Comparison of ENCODE assay signal across 34 cellular contexts in the genomic region with DNA sequence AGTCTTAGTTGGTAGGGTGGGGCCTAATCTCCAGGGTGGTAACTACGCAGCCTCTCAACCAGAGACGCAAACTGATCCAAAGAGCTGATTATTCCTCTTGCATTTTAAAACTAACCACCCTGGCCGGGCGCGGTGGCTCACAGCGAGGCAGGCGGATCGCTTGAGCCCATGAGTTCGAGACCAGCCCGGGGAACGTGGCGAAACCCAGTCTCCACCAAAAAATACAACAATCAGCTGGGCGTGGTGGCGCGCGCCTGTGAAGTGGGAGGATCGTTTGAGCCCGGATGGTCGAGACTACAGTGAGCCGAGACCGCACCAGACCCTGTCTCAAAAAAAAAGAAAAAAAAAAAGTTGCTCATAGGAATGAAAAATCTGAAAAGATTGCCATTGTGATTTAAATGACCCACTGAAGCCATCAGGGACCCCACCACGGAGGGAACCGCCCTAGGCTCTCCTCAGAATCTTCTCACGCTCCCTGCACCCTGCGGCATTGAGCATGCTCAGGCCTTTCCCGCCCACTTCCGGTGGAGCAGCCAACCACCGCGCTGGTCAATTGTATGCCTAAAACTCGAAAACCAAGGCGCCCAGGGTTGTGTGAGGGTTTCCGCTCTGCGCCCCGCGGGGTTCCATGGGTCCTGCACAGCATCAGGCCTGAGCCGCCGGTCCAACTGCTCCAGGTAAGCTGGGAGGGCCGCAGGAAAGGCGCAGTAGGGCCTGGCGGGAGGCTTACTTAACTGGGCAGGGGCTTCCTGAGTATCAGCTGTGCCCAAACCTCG. TPM values are rescaled to one million over a fixed set of nuclear protein-coding genes. Genes with fewer than 3 reads are reported as not detected.
"Had no signal": no experiment of that assay in that cellular context is flagged by ENCODE, and none has a peak within 500 bp of the region (broad histone marks: within the 10 kb centered on the region; RNA-seq: fewer than 3 reads in every experiment).

A gene (plus strand): TSS at position 564 of the 776 bp plus-strand sequence. CDS start 8,074 bp downstream, outside the sequence.

- H3K27me3 ChIP-seq: left lung, neutrophil, spleen, suprapubic skin, tibial nerve, upper lobe of left lung, vagina had no signal

- H3K36me3 ChIP-seq: left lung, lower lobe of right lung, neutrophil, spleen, suprapubic skin, tibial nerve, upper lobe of left lung, vagina had no signal

- H3K9me3 Mint-ChIP-seq: naive thymus-derived CD8-positive, alpha-beta T cell; nephron; neural crest cell; stimulated activated effector memory CD8-positive, alpha-beta T cell treated with anti-CD3 and anti-CD28 coated beads, Interleukin-12 subunit alpha, Interleukin-12 subunit beta, amount 100 ng/mL, for 72 hours; stimulated activated naive CD8-positive, alpha-beta T cell treated with anti-CD3 and anti-CD28 coated beads, Interleukin-15, Interleukin-2, amounts not matched to agents 100 ng/mL and 50 ng/mL, for 24 hours had no signal

- DNase-seq: hippocampal formation; kidney glomerular epithelial cell; left cardiac atrium; left lung; lower lobe of right lung; mammary epithelial cell; mesenchymal stem cell; naive thymus-derived CD8-positive, alpha-beta T cell; occipital lobe; retina; right cardiac atrium; spleen; stimulated activated CD4-positive, alpha-beta T cell treated with anti-CD3 and anti-CD28 coated beads, Interleukin-4, amount 100 ng/mL, for 24 hours; stimulated activated naive CD4-positive, alpha-beta T cell had no signal

- H2AFZ ChIP-seq: parathyroid adenoma had no signal

- H3K79me2 ChIP-seq: parathyroid adenoma had no signal

- H3K4me1 ChIP-seq: left lung, lower lobe of right lung, parathyroid adenoma, spleen, suprapubic skin, tibial nerve, upper lobe of left lung, vagina had no signal

- H3K4me3 ChIP-seq: left lung, lower lobe of right lung, skin epidermis, spleen, suprapubic skin, tibial nerve, upper lobe of left lung, vagina had no signal

- H3K4me3 Mint-ChIP-seq: naive thymus-derived CD8-positive, alpha-beta T cell; nephron; neural crest cell; stimulated activated effector memory CD8-positive, alpha-beta T cell treated with anti-CD3 and anti-CD28 coated beads, Interleukin-12 subunit alpha, Interleukin-12 subunit beta, amount 100 ng/mL, for 72 hours; stimulated activated naive CD8-positive, alpha-beta T cell treated with anti-CD3 and anti-CD28 coated beads, Interleukin-15, Interleukin-2, amounts not matched to agents 100 ng/mL and 50 ng/mL, for 24 hours had no signal

- H3K9ac ChIP-seq: parathyroid adenoma had no signal

- H3K27ac ChIP-seq: left lung, lower lobe of right lung, neutrophil, parathyroid adenoma, skin epidermis, spleen, suprapubic skin, tibial nerve, upper lobe of left lung, vagina had no signal

- ATAC-seq: left cardiac atrium; left lung; lower lobe of right lung; naive thymus-derived CD8-positive, alpha-beta T cell; right cardiac atrium; sciatic nerve; stimulated activated effector memory CD8-positive, alpha-beta T cell treated with anti-CD3 and anti-CD28 coated beads, Interleukin-12 subunit alpha, Interleukin-12 subunit beta, amount 100 ng/mL, for 72 hours had no signal

- H3K4me1 Mint-ChIP-seq: naive thymus-derived CD8-positive, alpha-beta T cell; nephron; neural crest cell; stimulated activated effector memory CD8-positive, alpha-beta T cell treated with anti-CD3 and anti-CD28 coated beads, Interleukin-12 subunit alpha, Interleukin-12 subunit beta, amount 100 ng/mL, for 72 hours had no signal

- H3K27me3 Mint-ChIP-seq: progenitor cell of endocrine pancreas; stimulated activated naive CD8-positive, alpha-beta T cell treated with anti-CD3 and anti-CD28 coated beads, Interleukin-15, Interleukin-2, amounts not matched to agents 100 ng/mL and 50 ng/mL, for 24 hours had no signal

- H3K9me3 ChIP-seq: left lung, lower lobe of right lung, neutrophil, suprapubic skin, vagina had no signal

- FAIRE-seq: keratinocyte had no signal

- H3K27ac Mint-ChIP-seq: nephron; progenitor cell of endocrine pancreas; stimulated activated effector memory CD8-positive, alpha-beta T cell treated with anti-CD3 and anti-CD28 coated beads, Interleukin-12 subunit alpha, Interleukin-12 subunit beta, amount 100 ng/mL, for 72 hours; stimulated activated naive CD8-positive, alpha-beta T cell treated with anti-CD3 and anti-CD28 coated beads, Interleukin-15, Interleukin-2, amounts not matched to agents 100 ng/mL and 50 ng/mL, for 24 hours had no signal

- H3K36me3 Mint-ChIP-seq: naive thymus-derived CD8-positive, alpha-beta T cell; stimulated activated effector memory CD8-positive, alpha-beta T cell treated with anti-CD3 and anti-CD28 coated beads, Interleukin-12 subunit alpha, Interleukin-12 subunit beta, amount 100 ng/mL, for 72 hours had no signal

RNA-seq across cellular contexts. Expression of the gene that starts here (rescaled TPM):
- total RNA-seq: left cardiac atrium; left lung; liver; lower lobe of right lung; mammary epithelial cell; mucosa of gallbladder; naive thymus-derived CD8-positive, alpha-beta T cell; neural crest cell; occipital lobe; osteocyte; progenitor cell of endocrine pancreas; right cardiac atrium; sciatic nerve; spleen; subcutaneous adipose tissue; suprapubic skin; upper lobe of left lung; urinary bladder; vagina had no signal
- polyA plus RNA-seq: keratinocyte; liver; mammary epithelial cell; naive thymus-derived CD8-positive, alpha-beta T cell; right cardiac atrium; spleen; thymus; urinary bladder had no signal
